ENCODE assay signal across 19 cellular contexts in genomic region chr3:95387242-95388021, GRCh38.
DNase-seq lines count a peak whose midpoint lies in the region; ATAC-seq and TF ChIP-seq lines count a peak whose summit lies in the region.
"Had no signal": no experiment of that assay in that cellular context is flagged by ENCODE, and none has a peak within 500 bp of the region (broad histone marks: within the 10 kb centered on the region; RNA-seq: fewer than 3 reads in every experiment).

No MANE protein-coding gene starts in this region.

- CTCF ChIA-PET in OCI-LY7 (lab: Charles Lee; ENCODE audit: unreplicated experiment), result no interaction called here

- no peaks in the 10 kb centered on the region; a peak in 1 of 22 replicates for H3K9me3 ChIP-seq in BLaER1 treated with 17β-estradiol and CSF1 and Interleukin-3, amounts not matched to agents 10 nM and 100 nM (replicated peaks in 1 of 11)
- H3K9me3 ChIP-seq in OCI-LY7 (ENCODE audit: low read length), result no peaks in the 10 kb centered on the region
- H3K9me3 ChIP-seq: A549, right atrium auricular region had no signal

- no peaks in the 10 kb centered on the region for H3K27me3 ChIP-seq in BLaER1 treated with 17β-estradiol and CSF1 and Interleukin-3, amounts not matched to agents 10 nM and 100 nM
- H3K27me3 ChIP-seq: heart right ventricle, right atrium auricular region had no signal

- H3K36me3 ChIP-seq in BLaER1 treated with 17β-estradiol and CSF1 and Interleukin-3, amounts not matched to agents 10 nM and 100 nM, result no peaks in the 10 kb centered on the region
- no peaks in the 10 kb centered on the region for H3K36me3 ChIP-seq in OCI-LY7 (ENCODE audit: insufficient read depth, low read length)
- H3K36me3 ChIP-seq: heart right ventricle, right atrium auricular region had no signal

- no peak overlapping the region for H3K9ac ChIP-seq in BLaER1 treated with 17β-estradiol and CSF1 and Interleukin-3, amounts not matched to agents 10 nM and 100 nM

- H3K4me2 ChIP-seq in BLaER1 treated with 17β-estradiol and CSF1 and Interleukin-3, amounts not matched to agents 10 nM and 100 nM, result peak overlapping the region; percentile 14 to 69 (median 49); a peak in 21 of 22 replicates
- H3K4me2 ChIP-seq in OCI-LY7 (ENCODE audit: low read length), result no peak overlapping the region
- H3K4me2 ChIP-seq: A549 had no signal

- peak; percentile 78 for ATAC-seq in GM19023 (IDR thresholded peaks at IDR 0.05; ENCODE audit: unreplicated experiment)
- ATAC-seq in HG02763 (IDR thresholded peaks at IDR 0.05; ENCODE audit: unreplicated experiment), result peak; percentile 92
- no peak for ATAC-seq in HG03039 (IDR thresholded peaks at IDR 0.05; ENCODE audit: unreplicated experiment)
- ATAC-seq: A549; activated CD8-positive, alpha-beta memory T cell treated with anti-CD3 and anti-CD28 coated beads, Interleukin-2, amount 10 ng/mL, durations not matched to agents 7 days and 5 days; heart right ventricle had no signal

- H2AFZ ChIP-seq in OCI-LY7 (ENCODE audit: low read length), result no peak overlapping the region

- no peaks in the 10 kb centered on the region for H3K9me2 ChIP-seq in OCI-LY7 (ENCODE audit: insufficient read depth, low read length)

- no peaks in the 10 kb centered on the region for H3K79me2 ChIP-seq in OCI-LY7 (ENCODE audit: insufficient read depth, low read depth, low read length)

- H4K20me1 ChIP-seq in BLaER1 treated with 17β-estradiol and CSF1 and Interleukin-3, amounts not matched to agents 10 nM and 100 nM, result no peaks in the 10 kb centered on the region
- no peaks in the 10 kb centered on the region for H4K20me1 ChIP-seq in OCI-LY7 (ENCODE audit: insufficient read depth, low read length)

- DNase-seq in NOMO-1 (lab: John Stamatoyannopoulos, UW; ENCODE audit: unreplicated experiment in 2 of 2) (peak; percentile 90), putamen (ENCODE audit: low spot score) (no peak), NCI-H345 treated with DMSO at 0.1 percent for 48 hours (lab: John Stamatoyannopoulos, UW; ENCODE audit: unreplicated experiment) (no peak), OCI-LY7 (ENCODE audit: low spot score) (no peak)
- DNase-seq: activated CD4-positive, CD25-positive, alpha-beta regulatory T cell treated with anti-CD3 and anti-CD28 coated beads, Interleukin-2, amount 50 U/mL, for 72 hours; activated CD8-positive, alpha-beta memory T cell treated with anti-CD3 and anti-CD28 coated beads, Interleukin-2, amount 10 ng/mL, durations not matched to agents 7 days and 5 days; central memory CD4-positive, alpha-beta T cell; DMS79; effector CD4-positive, alpha-beta T cell; heart right ventricle; NCI-H187 treated with DMSO at 0.1 percent for 48 hours; NCI-H82; Right ventricle myocardium superior had no signal

- no peak for TF ChIP-seq CTCF in OCI-LY7 (conservative IDR thresholded peaks at IDR 0.05; ENCODE audit: low read length)

- POLR2A ChIA-PET in OCI-LY7 (lab: Charles Lee), result interaction anchor here (0.6 to 0.8 kb wide), 2 partner anchors 162 to 1400 kb away, joined by 3 read pairs; no protein-coding TSS in a partner anchor

- no peak overlapping the region for H3K4me3 ChIP-seq in BLaER1 treated with 17β-estradiol and CSF1 and Interleukin-3, amounts not matched to agents 10 nM and 100 nM
- no peak overlapping the region for H3K4me3 ChIP-seq in OCI-LY7 (ENCODE audit: low read depth, low read length, poor library complexity, severe bottlenecking)
- H3K4me3 ChIP-seq: A549, heart right ventricle, right atrium auricular region had no signal

- H3K27ac ChIP-seq in BLaER1 treated with 17β-estradiol and CSF1 and Interleukin-3, amounts not matched to agents 10 nM and 100 nM, result no peak overlapping the region
- no peak overlapping the region for H3K27ac ChIP-seq in OCI-LY7 (ENCODE audit: low read depth, low read length, poor library complexity, severe bottlenecking)
- H3K27ac ChIP-seq: A549, heart right ventricle, right atrium auricular region had no signal

- BruUV-seq in OCI-LY7 (replicated peaks; lab: Mats Ljungman, UMichigan), result no TSS peak

- H3K4me1 ChIP-seq in BLaER1 treated with 17β-estradiol and CSF1 and Interleukin-3, amounts not matched to agents 10 nM and 100 nM, result peaks cover 10 to 14% (median 12%) of the 10 kb centered on the region in 10 experiments
- H3K4me1 ChIP-seq in OCI-LY7 (ENCODE audit: insufficient read depth, low read length, poor library complexity, severe bottlenecking), result no peaks in the 10 kb centered on the region
- H3K4me1 ChIP-seq: A549, heart right ventricle, right atrium auricular region had no signal

- intact Hi-C loops in OCI-LY7 (cut with micrococcal nuclease; ENCODE audit: unreplicated experiment), result no loop called here

Comparison
In these comparisons a context has a peak if more than half of its experiments do, and no peak if none do; other contexts are left out.
1. DNase-seq: peak in NOMO-1 (2 of 2); none in putamen (single experiment), NCI-H345 treated with DMSO at 0.1 percent for 48 hours (single experiment) and OCI-LY7 (single experiment).